26 cellular contexts compared by ENCODE assay signal in genomic region chr17:81029859-81030258, GRCh38. TPM values are rescaled to one million over a fixed set of nuclear protein-coding genes. Genes with fewer than 3 reads are reported as not detected.
DNase-seq lines count a peak whose midpoint lies in the region; ATAC-seq and TF ChIP-seq lines count a peak whose summit lies in the region.
"Had no signal": no experiment of that assay in that cellular context is flagged by ENCODE, and none has a peak within 500 bp of the region (broad histone marks: within the 10 kb centered on the region; RNA-seq: fewer than 3 reads in every experiment).

No MANE protein-coding gene starts in this region.

- H3K23ac ChIP-seq in IMR-90 (ENCODE audit: low read depth, low read length) = no peak overlapping the region

- no peak overlapping the region for H2AK9ac ChIP-seq in IMR-90 (replicated peaks; ENCODE audit: low read depth, low read length, poor library complexity)

- POLR2A ChIA-PET in IMR-90 (lab: Charles Lee; ENCODE audit: unreplicated experiment) = interaction anchor here (0.7 kb wide), 1 partner anchor 65 kb away, joined by 3 read pairs; no protein-coding TSS in a partner anchor

- no peak overlapping the region for H4K8ac ChIP-seq in IMR-90 (ENCODE audit: low read depth in 2 of 2, low read length in 2 of 2)

- H3K27ac ChIP-seq in IMR-90 (ENCODE audit: insufficient read depth, low read length) (no peak overlapping the region), GM23338 (ENCODE audit: low read depth) (no peak overlapping the region)
- H3K27ac ChIP-seq: A549; BLaER1 treated with 17β-estradiol and CSF1 and Interleukin-3, amounts not matched to agents 10 nM and 100 nM; PC-9 had no signal

- DNase-seq in CD1c-positive myeloid dendritic cell (ENCODE audit: extremely low spot score) (peak; percentile 23), IMR-90 (no peak), left lobe of liver (ENCODE audit: low spot score) (peak; percentile 44), posterior vena cava (ENCODE audit: low spot score) (peak; percentile 80), GM23338 (ENCODE audit: low spot score) (no peak), iPS-NIHi7 (ENCODE audit: extremely low spot score) (no peak), islet precursor cell (no peak)
- DNase-seq: AML-193; DMS79 treated with DMSO at 0.1 percent for 48 hours; GF-D8; KBM-7; MV-4-11; NCI-H1105; NCI-H1436 treated with DMSO at 0.1 percent for 48 hours; NCI-H187 treated with DMSO at 0.1 percent for 48 hours; NCI-H2107; NCI-H446; NCI-H524 treated with DMSO at 0.1 percent for 48 hours; NCI-H82; NK-92 treated with Interleukin-12 subunit alpha and Interleukin-12 subunit beta, amount 100 ng/mL, for 24 hours; PC-9; RPMI8226; SHP77 had no signal

- H2AFZ ChIP-seq in IMR-90 (replicated peaks; ENCODE audit: low read length, poor library complexity) (peak overlapping the region; percentile 21), GM23338 (no peak overlapping the region)
- H2AFZ ChIP-seq: PC-9 had no signal

- peaks cover 0 to 15% of the 10 kb centered on the region in 2 experiments; a peak in 2 of 4 replicates for H3K79me1 ChIP-seq in IMR-90 (ENCODE audit: low read depth in 1 of 2, low read length in 2 of 2)

- 86% methylated on average over 7 of the region's 11 CpGs; no CpG with 5 or more reads in 1 of the 2 experiments for WGBS in IMR-90 (ENCODE audit: extremely low coverage in 2 of 2, insufficient read length in 1 of 2), 2 experiments

- TSS peak; percentile 73 for BruUV-seq in IMR-90 (replicated peaks; lab: Mats Ljungman, UMichigan)

- H3K36me3 Mint-ChIP-seq in GM23338 (ENCODE audit: low read depth) = no peaks in the 10 kb centered on the region
- H3K36me3 Mint-ChIP-seq: CD8-positive, alpha-beta T cell had no signal

- H3K4me1 Mint-ChIP-seq in GM23338 = peaks cover 12% of the 10 kb centered on the region

- H3K9ac ChIP-seq in IMR-90 (ENCODE audit: low read depth, low read length) = no peak overlapping the region
- H3K9ac ChIP-seq: BLaER1 treated with 17β-estradiol and CSF1 and Interleukin-3, amounts not matched to agents 10 nM and 100 nM had no signal

- H3K27me3 Mint-ChIP-seq in GM23338 (ENCODE audit: insufficient read depth, low read depth, poor library complexity) = peaks cover 19% of the 10 kb centered on the region

- H4K20me1 ChIP-seq in IMR-90 (ENCODE audit: insufficient read depth, low read length) (no peaks in the 10 kb centered on the region), GM23338 (replicated peaks; ENCODE audit: insufficient read depth) (no peaks in the 10 kb centered on the region)

- TF ChIP-seq CTCF in IMR-90 (conservative IDR thresholded peaks at IDR 0.05; ENCODE audit: low read depth, low read length) (no peak), GM23338 (conservative IDR thresholded peaks at IDR 0.05; ENCODE audit: low read depth in 2 of 2) (no peak)

- no peaks in the 10 kb centered on the region for H3K9me3 Mint-ChIP-seq in GM23338

- no peak overlapping the region for H3K56ac ChIP-seq in IMR-90 (ENCODE audit: extremely low read depth, insufficient read depth, low read length)

- H2BK15ac ChIP-seq in IMR-90 (ENCODE audit: low read depth, low read length) = no peak overlapping the region

- no peak for TF ChIP-seq RAD21 in IMR-90 (IDR thresholded peaks at IDR 0.05; ENCODE audit: low read length)

- H3K4ac ChIP-seq in IMR-90 (ENCODE audit: low read depth, low read length) = no peak overlapping the region

- H3K14ac ChIP-seq in IMR-90 (replicated peaks; ENCODE audit: low read depth, low read length) = no peak overlapping the region

- ATAC-seq in IMR-90 (ENCODE audit: low read depth) (no peak), left lobe of liver (no peak), GM23338 (no peak)
- ATAC-seq: A549; CD8-positive, alpha-beta T cell had no signal

- H2BK5ac ChIP-seq in IMR-90 (ENCODE audit: low read depth, low read length, poor library complexity, severe bottlenecking) = no peak overlapping the region

- no peaks in the 10 kb centered on the region for H3K79me2 ChIP-seq in GM23338 (replicated peaks; ENCODE audit: insufficient read depth)

- H3K4me1 ChIP-seq in IMR-90 (ENCODE audit: control insufficient read depth, insufficient read depth, low read length) = peaks cover 5% of the 10 kb centered on the region
- H3K4me1 ChIP-seq in GM23338 (ENCODE audit: insufficient read depth) = peaks cover 7% of the 10 kb centered on the region; the same call in 1 of the 2 replicates

- peaks cover 32% of the 10 kb centered on the region for H3K27me3 ChIP-seq in IMR-90 (ENCODE audit: control insufficient read depth, insufficient read depth, low read length)
- no peaks in the 10 kb centered on the region for H3K27me3 ChIP-seq in GM23338 (ENCODE audit: insufficient read depth)

- H3K9me3 ChIP-seq in IMR-90 (ENCODE audit: control insufficient read depth, insufficient read depth, low read length) = peaks cover 1% of the 10 kb centered on the region; the same call in 1 of the 2 replicates

- H2AK5ac ChIP-seq in IMR-90 (ENCODE audit: low read depth, low read length) = no peak overlapping the region

- no peaks in the 10 kb centered on the region for H3K9me2 ChIP-seq in GM23338 (ENCODE audit: insufficient read depth)

- no peaks in the 10 kb centered on the region for H3K9me1 ChIP-seq in IMR-90 (ENCODE audit: insufficient read depth, low read length)

- no peak overlapping the region for H4K5ac ChIP-seq in IMR-90 (ENCODE audit: low read depth, low read length)

- no peak overlapping the region for H3K4me2 ChIP-seq in IMR-90 (ENCODE audit: low read depth, low read length)
- H3K4me2 ChIP-seq in GM23338 = no peak overlapping the region
- H3K4me2 ChIP-seq: A549, PC-9 had no signal

- no peak overlapping the region for H3K4me3 Mint-ChIP-seq in GM23338
- H3K4me3 Mint-ChIP-seq: CD8-positive, alpha-beta T cell had no signal

- H3F3A ChIP-seq in GM23338 (replicated peaks; ENCODE audit: low read depth) = no peaks in the 10 kb centered on the region

- no peak overlapping the region for H3K18ac ChIP-seq in IMR-90 (ENCODE audit: low read depth, low read length)

- no peak for TF ChIP-seq POLR2A in IMR-90 (IDR thresholded peaks at IDR 0.05; ENCODE audit: low read depth, low read length)

- no peak overlapping the region for H3K27ac Mint-ChIP-seq in GM23338
- H3K27ac Mint-ChIP-seq: CD8-positive, alpha-beta T cell had no signal

- no peak overlapping the region for H3K4me3 ChIP-seq in IMR-90 (ENCODE audit: insufficient read depth, low read depth, low read length)
- no peak overlapping the region for H3K4me3 ChIP-seq in GM23338
- H3K4me3 ChIP-seq: A549; BLaER1 treated with 17β-estradiol and CSF1 and Interleukin-3, amounts not matched to agents 10 nM and 100 nM; PC-9 had no signal

- dilution Hi-C loops in IMR-90 (cut with HindIII; ENCODE audit: low sequenced_read_pairs, unreplicated experiment) = no loop called here

- intact Hi-C loops in IMR-90 (cut with micrococcal nuclease) = no loop called here
- intact Hi-C loops in posterior vena cava (cut with DNase I) = loop anchor here in 1 of 2 donors (5.0 to 10.0 kb wide), 2 partner anchors 75 to 1807 kb away; no protein-coding TSS in a partner anchor

- in situ Hi-C loops in IMR-90 (cut with MboI; ENCODE audit: low sequenced_read_pairs) = loop anchor here (5.0 kb wide), 1 partner anchor 67 kb away; no protein-coding TSS in a partner anchor

- H3K36me3 ChIP-seq in IMR-90 (ENCODE audit: control insufficient read depth, insufficient read depth, low read length) = peaks cover 15% of the 10 kb centered on the region; the same call in 1 of the 2 replicates
- no peaks in the 10 kb centered on the region for H3K36me3 ChIP-seq in GM23338 (ENCODE audit: insufficient read depth)

- H4K91ac ChIP-seq in IMR-90 (ENCODE audit: insufficient read depth, low read depth, low read length) = no peak overlapping the region

- CTCF ChIA-PET in IMR-90 (lab: Yijun Ruan, JAX) = no interaction called here

- H2BK20ac ChIP-seq in IMR-90 (ENCODE audit: low read depth, low read length) = no peak overlapping the region

- no peak overlapping the region for H2BK120ac ChIP-seq in IMR-90 (ENCODE audit: low read depth, low read length)

TF ChIP-seq in IMR-90, 13 proteins besides CTCF, POLR2A, EP300 and RAD21 (continues in another document):
- TF ChIP-seq ELK1 (IDR thresholded peaks at IDR 0.05; ENCODE audit: borderline replicate concordance, low read depth, low read length) = no peak

TF ChIP-seq in GM23338, 12 proteins besides CTCF, POLR2A, EP300 and RAD21 (continues in another document):
- no peak for TF ChIP-seq NANOG (IDR thresholded peaks at IDR 0.05; ENCODE audit: borderline replicate concordance)
- no peak for TF ChIP-seq ZNF114 (CRISPR knock-in tag; IDR thresholded peaks at IDR 0.05)
- no peak for TF ChIP-seq EZH2 (IDR thresholded peaks at IDR 0.05; ENCODE audit: low read depth, unreplicated experiment)
- TF ChIP-seq POLR2AphosphoS5 (IDR thresholded peaks at IDR 0.05; ENCODE audit: low read depth) = no peak

RNA-seq across cellular contexts. Expression of gene BAIAP2, which starts 5.1 kb away (rescaled TPM):
- total RNA-seq in IMR-90 (2012; rRNA removed) = 18.3 and 22.8 TPM in 2 replicates
- polyA plus RNA-seq in IMR-90 (2012; rRNA removed) = 32.6 and 36.1 TPM in 2 replicates
- 27.3 and 38.0 TPM in 2 replicates for polyA plus RNA-seq in IMR-90 (2012; cell fraction: cytosol; rRNA removed)
- polyA plus RNA-seq in IMR-90 (2012; cell fraction: nucleus; rRNA removed; ENCODE audit: low replicate concordance) = 37.9 and 82.6 TPM in 2 replicates
- 101 TPM for total RNA-seq in left lobe of liver
- 10 to 100 TPM; 18.2 to 30.5 TPM for total RNA-seq in posterior vena cava
- 16.7 and 22.7 TPM in 2 replicates for total RNA-seq in GM23338 (2014; rRNA removed; shearing (Covaris generic))
- polyA plus RNA-seq in GM23338 (2016; fragmentation: Nextera tagmentation; extraction: Ambion mirVana) = 21.7 and 22.7 TPM in 2 replicates

RNA-seq across cellular contexts. Expression of gene CHMP6, which starts 38.2 kb away (rescaled TPM):
- total RNA-seq in IMR-90 (2012; rRNA removed) (5.0 and 7.2 TPM in 2 replicates), left lobe of liver (16.5 TPM), posterior vena cava (10 to 100 TPM; 23.7 to 25.9 TPM)
- polyA plus RNA-seq in IMR-90 (2012; rRNA removed) (40.3 and 44.2 TPM in 2 replicates), GM23338 (2016; fragmentation: Nextera tagmentation; extraction: Ambion mirVana) (13.2 and 14.0 TPM in 2 replicates)
- 36.0 and 41.8 TPM in 2 replicates for polyA plus RNA-seq in IMR-90 (2012; cell fraction: cytosol; rRNA removed)
- 18.8 and 27.5 TPM in 2 replicates for polyA plus RNA-seq in IMR-90 (2012; cell fraction: nucleus; rRNA removed; ENCODE audit: low replicate concordance)
- total RNA-seq in GM23338 (2014; rRNA removed; shearing (Covaris generic)) = 8.2 and 12.3 TPM in 2 replicates

Comparison
In these comparisons a context has a peak if more than half of its experiments do, and no peak if none do; other contexts are left out.
1. DNase-seq: peak in CD1c-positive myeloid dendritic cell (single experiment), left lobe of liver (single experiment) and posterior vena cava (single experiment); none in IMR-90 (single experiment), GM23338 (single experiment), iPS-NIHi7 (single experiment) and islet precursor cell (single experiment).